7 cellular contexts compared by ENCODE assay signal in the genomic region with DNA sequence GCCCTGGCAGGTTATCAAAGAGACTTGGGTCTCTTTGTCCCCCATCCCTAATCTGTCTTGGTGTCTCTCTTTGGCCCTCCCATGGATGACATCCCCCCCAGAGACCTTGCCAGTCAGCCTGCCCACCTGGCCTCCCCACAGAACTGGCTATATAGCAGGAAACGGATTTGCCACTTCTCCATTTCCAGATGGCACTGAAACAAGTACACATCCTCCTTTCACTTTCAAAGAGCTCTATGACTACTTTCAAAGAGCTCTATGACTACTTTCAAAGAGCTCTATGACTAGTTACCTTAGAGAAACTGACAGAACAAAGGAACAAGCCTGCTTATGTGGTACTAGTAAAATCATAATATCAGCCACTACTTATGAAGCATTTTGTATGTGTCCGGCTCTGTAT.
DNase-seq lines count a peak whose midpoint lies in the region; ATAC-seq and TF ChIP-seq lines count a peak whose summit lies in the region.

No MANE protein-coding gene starts in this region.

- peak; percentile 68 for DNase-seq in Jurkat, Clone E6-1 (ENCODE audit: low read depth, low spot score)
- no peak for DNase-seq in lung (ENCODE audit: low spot score)
- DNase-seq in T1000 (lab: John Stamatoyannopoulos, UW) = no peak
- no peak for DNase-seq in NCI-H526 treated with DMSO at 0.1 percent for 48 hours (lab: John Stamatoyannopoulos, UW)
- DNase-seq in amniotic stem cell (lab: John Stamatoyannopoulos, UW) = no peak

- H3K4me3 ChIP-seq in Jurkat, Clone E6-1 (ENCODE audit: low read length) = no peak overlapping the region
- no peak overlapping the region for H3K4me3 ChIP-seq in lung

- 28 to 44% methylated on average over 2 of the region's 2 CpGs for WGBS in lung, 2 donors

- TF ChIP-seq CTCF in lung (IDR thresholded peaks at IDR 0.05; ENCODE audit: control extremely low read depth, extremely low read depth) = no peak

- H3K4me1 ChIP-seq in lung (ENCODE audit: control insufficient read depth in 2 of 2, insufficient read depth in 2 of 2, low read length in 2 of 2) = peaks cover 3 to 16% of the 10 kb centered on the region in 2 donors

- no peaks in the 10 kb centered on the region for H3K36me3 ChIP-seq in lung (ENCODE audit: control insufficient read depth in 2 of 2, insufficient read depth in 2 of 2, low read length in 2 of 2)

- peak; percentile 97 for ATAC-seq in GM18519 (IDR thresholded peaks at IDR 0.05; ENCODE audit: low FRiP score, unreplicated experiment)
- ATAC-seq in GM21528 (IDR thresholded peaks at IDR 0.05; ENCODE audit: low FRiP score, unreplicated experiment) = peak; percentile 90
- ATAC-seq in lung (ENCODE audit: insufficient read depth, low FRiP score) = peak; percentile 17

- H3K27ac ChIP-seq in lung (ENCODE audit: low read depth in 1 of 2, low read length in 1 of 2) = peak overlapping the region in 1 of 2 donors; percentile 69

- no peaks in the 10 kb centered on the region for H3K27me3 ChIP-seq in lung (ENCODE audit: control insufficient read depth, insufficient read depth)

- no peaks in the 10 kb centered on the region for H3K9me3 ChIP-seq in lung (ENCODE audit: control insufficient read depth in 2 of 2, insufficient read depth in 1 of 2, low read length in 1 of 2)

Comparison
In these comparisons a context has a peak if more than half of its experiments do, and no peak if none do; other contexts are left out.
1. ATAC-seq: peak in every context shown above with its lines; median percentile 97 in GM18519; 90 in GM21528; 17 in lung.